In the genomic region with DNA sequence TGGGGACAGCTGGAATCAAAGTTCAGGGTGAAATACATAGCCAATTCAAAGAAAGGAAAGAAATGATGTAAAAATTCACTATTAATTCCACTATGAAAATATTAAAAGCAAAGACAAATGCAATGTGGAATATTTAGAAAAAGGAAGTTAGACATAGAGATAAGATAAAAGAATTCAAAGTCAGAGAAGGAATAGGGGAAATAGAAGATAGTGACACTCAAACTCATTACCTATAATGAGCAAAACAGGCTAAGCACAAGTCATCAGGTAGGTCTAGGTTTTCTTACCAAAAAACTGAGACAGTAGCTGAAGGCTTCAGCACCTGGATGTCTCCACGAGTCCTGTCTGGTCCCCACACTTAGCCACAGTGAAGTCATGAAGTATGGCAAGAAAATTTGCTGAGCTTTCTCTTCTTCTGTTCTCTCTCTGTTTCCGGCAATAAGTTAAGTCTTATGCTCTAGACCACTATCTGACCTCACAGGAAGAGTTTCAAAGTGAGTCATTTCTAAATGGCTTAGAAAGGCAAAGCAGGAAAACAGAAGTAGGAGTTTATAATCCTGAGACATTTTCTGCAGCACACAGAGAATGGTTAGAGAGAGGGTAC, we compare ENCODE assay signal across 8 cellular contexts. TPM values are rescaled to one million over a fixed set of nuclear protein-coding genes. Genes with fewer than 3 reads are reported as not detected.
DNase-seq lines count a peak whose midpoint lies in the region; ATAC-seq and TF ChIP-seq lines count a peak whose summit lies in the region.

Gene C3AR1 (minus strand): TSS at position 369 of the 604 bp plus-strand sequence. CDS start 6,174 bp downstream, outside the sequence.

- no peaks in the 10 kb centered on the region for H3K9me3 Mint-ChIP-seq in activated naive CD4-positive, alpha-beta T cell treated with anti-CD3 and anti-CD28 coated beads for 36 hours
- H3K9me3 Mint-ChIP-seq in stimulated activated effector memory CD8-positive, alpha-beta T cell treated with anti-CD3 and anti-CD28 coated beads, Interleukin-12 subunit alpha, Interleukin-12 subunit beta, amount 100 ng/mL, for 72 hours, result no peaks in the 10 kb centered on the region
- H3K9me3 Mint-ChIP-seq in osteocyte (ENCODE audit: unreplicated experiment), result no peaks in the 10 kb centered on the region

- H3K27me3 ChIP-seq in right cardiac atrium (ENCODE audit: control insufficient read depth, insufficient read depth), result no peaks in the 10 kb centered on the region

- no peaks in the 10 kb centered on the region for H3K4me1 ChIP-seq in right cardiac atrium (ENCODE audit: control insufficient read depth, insufficient read depth, low read length)

- TF ChIP-seq CTCF in AG10803 (conservative IDR thresholded peaks at IDR 0.05; ENCODE audit: low read length), result no peak
- TF ChIP-seq CTCF in osteocyte (IDR thresholded peaks at IDR 0.05), result no peak

- DNase-seq in AG10803 (ENCODE audit: low read depth), result peak; percentile 53
- DNase-seq in NOMO-1 (lab: John Stamatoyannopoulos, UW; ENCODE audit: unreplicated experiment in 2 of 2), result peak; percentile 82 to 96
- DNase-seq in activated naive CD4-positive, alpha-beta T cell treated with anti-CD3 and anti-CD28 coated beads for 36 hours, result peak; percentile 44
- DNase-seq in right cardiac atrium, result no peak
- DNase-seq in stimulated activated effector memory CD8-positive, alpha-beta T cell treated with anti-CD3 and anti-CD28 coated beads, Interleukin-12 subunit alpha, Interleukin-12 subunit beta, amount 100 ng/mL, for 72 hours (ENCODE audit: low spot score in 2 of 2), result peak; percentile 14 to 58
- DNase-seq in NCI-H146 treated with DMSO at 0.1 percent for 48 hours (lab: John Stamatoyannopoulos, UW; ENCODE audit: unreplicated experiment), result no peak
- DNase-seq in osteocyte (ENCODE audit: extremely low spot score, unreplicated experiment), result no peak

- peak; percentile 91 for ATAC-seq in GM21447 (IDR thresholded peaks at IDR 0.05; ENCODE audit: unreplicated experiment)
- ATAC-seq in right cardiac atrium, result peak; percentile 51 to 60
- peak; percentile 100 for ATAC-seq in stimulated activated effector memory CD8-positive, alpha-beta T cell treated with anti-CD3 and anti-CD28 coated beads, Interleukin-12 subunit alpha, Interleukin-12 subunit beta, amount 100 ng/mL, for 72 hours

- H3K4me3 ChIP-seq in AG10803 (ENCODE audit: low read length) (no peak within 1 kb of the TSS), right cardiac atrium (ENCODE audit: low read length) (no peak within 1 kb of the TSS)

- 39% methylated on average over 2 of the region's 2 CpGs for WGBS in right cardiac atrium

- peak within 1 kb of the TSS; percentile 63 for H3K27ac Mint-ChIP-seq in activated naive CD4-positive, alpha-beta T cell treated with anti-CD3 and anti-CD28 coated beads for 36 hours
- peak within 1 kb of the TSS; percentile 57 for H3K27ac Mint-ChIP-seq in stimulated activated effector memory CD8-positive, alpha-beta T cell treated with anti-CD3 and anti-CD28 coated beads, Interleukin-12 subunit alpha, Interleukin-12 subunit beta, amount 100 ng/mL, for 72 hours
- no peak within 1 kb of the TSS for H3K27ac Mint-ChIP-seq in osteocyte (ENCODE audit: unreplicated experiment)

- H3K4me1 Mint-ChIP-seq in activated naive CD4-positive, alpha-beta T cell treated with anti-CD3 and anti-CD28 coated beads for 36 hours (ENCODE audit: low read depth), result peaks cover 26% of the 10 kb centered on the region
- peaks cover 35% of the 10 kb centered on the region for H3K4me1 Mint-ChIP-seq in stimulated activated effector memory CD8-positive, alpha-beta T cell treated with anti-CD3 and anti-CD28 coated beads, Interleukin-12 subunit alpha, Interleukin-12 subunit beta, amount 100 ng/mL, for 72 hours
- peaks cover 9% of the 10 kb centered on the region for H3K4me1 Mint-ChIP-seq in osteocyte (ENCODE audit: unreplicated experiment)

- peak within 1 kb of the TSS; percentile 22 for H3K4me3 Mint-ChIP-seq in activated naive CD4-positive, alpha-beta T cell treated with anti-CD3 and anti-CD28 coated beads for 36 hours
- H3K4me3 Mint-ChIP-seq in stimulated activated effector memory CD8-positive, alpha-beta T cell treated with anti-CD3 and anti-CD28 coated beads, Interleukin-12 subunit alpha, Interleukin-12 subunit beta, amount 100 ng/mL, for 72 hours, result peak within 1 kb of the TSS; percentile 56
- H3K4me3 Mint-ChIP-seq in osteocyte (ENCODE audit: unreplicated experiment), result no peak within 1 kb of the TSS

- CTCF ChIA-PET in activated naive CD4-positive, alpha-beta T cell treated with anti-CD3 and anti-CD28 coated beads for 36 hours (lab: Charles Lee), result interaction anchor here (1.1 to 2.0 kb wide), 5 partner anchors 8 to 23 kb away, joined by 4 to 17 read pairs (median 4); no protein-coding TSS in a partner anchor

- no peaks in the 10 kb centered on the region for H3K9me3 ChIP-seq in right cardiac atrium (ENCODE audit: control insufficient read depth, low read length)

- H3K36me3 Mint-ChIP-seq in activated naive CD4-positive, alpha-beta T cell treated with anti-CD3 and anti-CD28 coated beads for 36 hours (ENCODE audit: low read depth), result no peaks in the 10 kb centered on the region
- H3K36me3 Mint-ChIP-seq in stimulated activated effector memory CD8-positive, alpha-beta T cell treated with anti-CD3 and anti-CD28 coated beads, Interleukin-12 subunit alpha, Interleukin-12 subunit beta, amount 100 ng/mL, for 72 hours, result no peaks in the 10 kb centered on the region
- no peaks in the 10 kb centered on the region for H3K36me3 Mint-ChIP-seq in osteocyte (ENCODE audit: unreplicated experiment)

- intact Hi-C loops in activated naive CD4-positive, alpha-beta T cell treated with anti-CD3 and anti-CD28 coated beads for 36 hours (cut with micrococcal nuclease), result loop anchor here (5.0 kb wide), 1 partner anchor 581 kb away; no protein-coding TSS in a partner anchor
- intact Hi-C loops in right cardiac atrium (cut with DNase I), result no loop called here

- no peaks in the 10 kb centered on the region for H3K27me3 Mint-ChIP-seq in activated naive CD4-positive, alpha-beta T cell treated with anti-CD3 and anti-CD28 coated beads for 36 hours (ENCODE audit: low read depth)
- no peaks in the 10 kb centered on the region for H3K27me3 Mint-ChIP-seq in osteocyte (ENCODE audit: unreplicated experiment)

- no peak within 1 kb of the TSS for H3K27ac ChIP-seq in right cardiac atrium (ENCODE audit: low read length)

RNA-seq across cellular contexts. Expression of gene C3AR1, which starts in this region (rescaled TPM):
- total RNA-seq in activated naive CD4-positive, alpha-beta T cell treated with anti-CD3 and anti-CD28 coated beads for 36 hours, result under 1 TPM; 0.21 to 0.25 TPM
- total RNA-seq in right cardiac atrium (1 to 10 TPM; 6.4 to 9.6 (median 7.4) TPM), osteocyte (not detected in 2 replicates)
- polyA plus RNA-seq in right cardiac atrium, result 2.4 TPM

Comparison
In these comparisons a context has a peak if more than half of its experiments do, and no peak if none do; other contexts are left out.
1. Peak in DNase-seq in activated naive CD4-positive, alpha-beta T cell treated with anti-CD3 and anti-CD28 coated beads for 36 hours; RNA of the gene not detected or under 1 TPM.
2. DNase-seq: peak in AG10803 (single experiment), NOMO-1 (2 of 2) and stimulated activated effector memory CD8-positive, alpha-beta T cell treated with anti-CD3 and anti-CD28 coated beads, Interleukin-12 subunit alpha, Interleukin-12 subunit beta, amount 100 ng/mL, for 72 hours (2 of 2); none in right cardiac atrium (0 of 3), NCI-H146 treated with DMSO at 0.1 percent for 48 hours (single experiment) and osteocyte (single experiment).
3. Peak in every context shown above with its lines, with median percentiles within 50 percentile points of each other: ATAC-seq.